5 cellular contexts compared by ENCODE assay signal in the genomic region with DNA sequence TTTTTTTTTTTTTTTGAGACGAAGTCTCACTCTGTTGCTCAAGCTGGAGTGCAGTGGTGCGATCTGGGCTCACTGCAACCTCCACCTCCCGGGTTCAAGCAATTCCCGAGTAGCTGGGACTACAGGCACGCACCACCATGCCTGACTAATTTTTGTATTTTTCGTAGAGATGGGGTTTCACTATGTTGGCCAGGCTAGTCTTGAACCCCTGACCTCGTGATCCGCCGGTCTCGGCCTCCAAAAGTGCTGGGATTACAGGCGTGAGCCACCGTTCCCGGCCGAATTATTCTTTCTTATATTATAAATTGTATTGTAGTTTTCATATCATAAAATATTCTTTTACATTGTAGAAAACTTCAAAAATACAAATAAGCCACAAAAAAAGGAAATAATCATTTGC. TPM values are rescaled to one million over a fixed set of nuclear protein-coding genes. Genes with fewer than 3 reads are reported as not detected.
DNase-seq lines count a peak whose midpoint lies in the region; ATAC-seq and TF ChIP-seq lines count a peak whose summit lies in the region.
"Not testable (repeated sequence)": the region's sequence is repeated elsewhere in the genome, so short reads cannot be mapped to it uniquely, and the experiment has no call there.

No MANE protein-coding gene starts in this region.

- peak overlapping the region; percentile 88; the same call in 1 of the 2 replicates for H2AFZ ChIP-seq in GM23248

- H3K27ac ChIP-seq in GM23248 (peak overlapping the region; percentile 77; the same call in 1 of the 2 replicates), neutrophil (peak overlapping the region; percentile 15)

- not testable (repeated sequence) for H3K9me2 ChIP-seq in GM23248 (ENCODE audit: insufficient read depth)

- not testable (repeated sequence) for H3K9ac ChIP-seq in GM23248

- not testable (repeated sequence) for H4K20me1 ChIP-seq in GM23248 (ENCODE audit: insufficient read depth)

- not testable (repeated sequence) for H3K4me3 ChIP-seq in GM23248; neutrophil (ENCODE audit: low read depth in 1 of 2, low read length in 1 of 2)

- intact Hi-C loops in dendritic cell treated with granulocyte-macrophage colony-stimulating factor and Interleukin-4, amounts not matched to agents 40 ng/mL and 50 ng/mL, for 4 days (cut with micrococcal nuclease): loop anchor here (5.0 kb wide), 2 partner anchors 84 to 161 kb away; a partner anchor contains a TSS

- H3K27me3 Mint-ChIP-seq in T-helper 1 cell treated with Interleukin-12 subunit alpha and Interleukin-12 subunit beta and Interleukin-4 antibody, amounts not matched to agents 30 μg/mL and 1 μg/mL, for 36 hours (ENCODE audit: low read depth); activated T-cell treated with anti-CD3 and anti-CD28 coated beads, Interleukin-2, amount 50 U/mL, for 72 hours (ENCODE audit: low read depth); dendritic cell treated with granulocyte-macrophage colony-stimulating factor and Interleukin-4, amounts not matched to agents 40 ng/mL and 50 ng/mL, for 4 days: not testable (repeated sequence)

- H3K4me1 ChIP-seq in GM23248 (ENCODE audit: insufficient read depth) (peaks cover 31% of the 10 kb centered on the region), neutrophil (ENCODE audit: control insufficient read depth in 1 of 2, insufficient read depth in 1 of 2, low read depth in 1 of 2, low read length in 1 of 2) (peaks cover 51 to 53% of the 10 kb centered on the region in 2 experiments)

- H3K9me3 Mint-ChIP-seq in T-helper 1 cell treated with Interleukin-12 subunit alpha and Interleukin-12 subunit beta and Interleukin-4 antibody, amounts not matched to agents 30 μg/mL and 1 μg/mL, for 36 hours; activated T-cell treated with anti-CD3 and anti-CD28 coated beads, Interleukin-2, amount 50 U/mL, for 72 hours; dendritic cell treated with granulocyte-macrophage colony-stimulating factor and Interleukin-4, amounts not matched to agents 40 ng/mL and 50 ng/mL, for 4 days: not testable (repeated sequence)

- peak overlapping the region; percentile 93 for H3K27ac Mint-ChIP-seq in T-helper 1 cell treated with Interleukin-12 subunit alpha and Interleukin-12 subunit beta and Interleukin-4 antibody, amounts not matched to agents 30 μg/mL and 1 μg/mL, for 36 hours
- H3K27ac Mint-ChIP-seq in activated T-cell treated with anti-CD3 and anti-CD28 coated beads, Interleukin-2, amount 50 U/mL, for 72 hours: not testable (repeated sequence)
- H3K27ac Mint-ChIP-seq in dendritic cell treated with granulocyte-macrophage colony-stimulating factor and Interleukin-4, amounts not matched to agents 40 ng/mL and 50 ng/mL, for 4 days: peak overlapping the region; percentile 90

- peak overlapping the region; percentile 83 for H3K4me2 ChIP-seq in GM23248 (ENCODE audit: unreplicated experiment)

- peaks cover 28% of the 10 kb centered on the region for H3F3A ChIP-seq in GM23248 (ENCODE audit: insufficient read depth)

- not testable (repeated sequence) for H3K27me3 ChIP-seq in GM23248 (replicated peaks; ENCODE audit: insufficient read depth); neutrophil

- 89 to 91% methylated on average over 14 of the region's 14 CpGs for WGBS in GM23248 (ENCODE audit: low coverage in 1 of 2, low lambda C conversion rate in 2 of 2, missing lambda C conversion rate in 2 of 2), 2 experiments

- TF ChIP-seq CTCF in neutrophil (IDR thresholded peaks at IDR 0.05): not testable (repeated sequence)

- in situ Hi-C loops in GM23248 (cut with MboI): not testable (repeated sequence)

- H3K36me3 ChIP-seq in GM23248 (ENCODE audit: low read depth); neutrophil: not testable (repeated sequence)

- peaks cover 38% of the 10 kb centered on the region for H3K36me3 Mint-ChIP-seq in T-helper 1 cell treated with Interleukin-12 subunit alpha and Interleukin-12 subunit beta and Interleukin-4 antibody, amounts not matched to agents 30 μg/mL and 1 μg/mL, for 36 hours (ENCODE audit: low read depth)
- peaks cover 12 to 16% of the 10 kb centered on the region in 2 donors for H3K36me3 Mint-ChIP-seq in activated T-cell treated with anti-CD3 and anti-CD28 coated beads, Interleukin-2, amount 50 U/mL, for 72 hours (ENCODE audit: insufficient read depth in 2 of 2)
- peaks cover 27% of the 10 kb centered on the region for H3K36me3 Mint-ChIP-seq in dendritic cell treated with granulocyte-macrophage colony-stimulating factor and Interleukin-4, amounts not matched to agents 40 ng/mL and 50 ng/mL, for 4 days (ENCODE audit: low read depth)

- not testable (repeated sequence) for H3K9me3 ChIP-seq in GM23248 (ENCODE audit: low read depth); neutrophil

- not testable (repeated sequence) for DNase-seq in GM23248; activated T-cell treated with anti-CD3 and anti-CD28 coated beads, Interleukin-2, amount 50 U/mL, for 72 hours

- not testable (repeated sequence) for ATAC-seq in activated T-cell treated with anti-CD3 and anti-CD28 coated beads, Interleukin-2, amount 50 U/mL, for 72 hours (replicated peaks in 1 of 2)

- peaks cover 40% of the 10 kb centered on the region for H3K4me1 Mint-ChIP-seq in T-helper 1 cell treated with Interleukin-12 subunit alpha and Interleukin-12 subunit beta and Interleukin-4 antibody, amounts not matched to agents 30 μg/mL and 1 μg/mL, for 36 hours (ENCODE audit: low read depth)
- peaks cover 75% of the 10 kb centered on the region for H3K4me1 Mint-ChIP-seq in activated T-cell treated with anti-CD3 and anti-CD28 coated beads, Interleukin-2, amount 50 U/mL, for 72 hours (ENCODE audit: low read depth)
- peaks cover 37% of the 10 kb centered on the region for H3K4me1 Mint-ChIP-seq in dendritic cell treated with granulocyte-macrophage colony-stimulating factor and Interleukin-4, amounts not matched to agents 40 ng/mL and 50 ng/mL, for 4 days (ENCODE audit: low read depth)

- H3K79me2 ChIP-seq in GM23248 (ENCODE audit: insufficient read depth): peaks cover 36% of the 10 kb centered on the region

- peak overlapping the region; percentile 86 for H3K4me3 Mint-ChIP-seq in T-helper 1 cell treated with Interleukin-12 subunit alpha and Interleukin-12 subunit beta and Interleukin-4 antibody, amounts not matched to agents 30 μg/mL and 1 μg/mL, for 36 hours
- H3K4me3 Mint-ChIP-seq in activated T-cell treated with anti-CD3 and anti-CD28 coated beads, Interleukin-2, amount 50 U/mL, for 72 hours: peak overlapping the region; percentile 86 to 99
- not testable (repeated sequence) for H3K4me3 Mint-ChIP-seq in dendritic cell treated with granulocyte-macrophage colony-stimulating factor and Interleukin-4, amounts not matched to agents 40 ng/mL and 50 ng/mL, for 4 days

RNA-seq across cellular contexts. Expression of a gene that starts 1.3 kb away (rescaled TPM):
- total RNA-seq in GM23248 (2014; rRNA removed; shearing (Covaris generic)): 47.8 and 48.1 TPM in 2 replicates
- polyA plus RNA-seq in GM23248 (2016; fragmentation: Nextera tagmentation; extraction: Ambion mirVana): 70.7 and 73.6 TPM in 2 replicates
- total RNA-seq in activated T-cell treated with anti-CD3 and anti-CD28 coated beads, Interleukin-2, amount 50 U/mL, for 72 hours: 100 to 1,000 TPM; 256 to 259 TPM

RNA-seq across cellular contexts. Expression of a gene that starts 21.6 kb away (rescaled TPM):
- total RNA-seq in GM23248 (2014; rRNA removed; shearing (Covaris generic)): 11.0 and 12.3 TPM in 2 replicates
- polyA plus RNA-seq in GM23248 (2016; fragmentation: Nextera tagmentation; extraction: Ambion mirVana): 28.0 and 30.2 TPM in 2 replicates
- 10 to 100 TPM; 30.4 to 38.1 TPM for total RNA-seq in activated T-cell treated with anti-CD3 and anti-CD28 coated beads, Interleukin-2, amount 50 U/mL, for 72 hours

RNA-seq across cellular contexts. Expression of a gene that starts 21.9 kb away (rescaled TPM):
- total RNA-seq in GM23248 (2014; rRNA removed; shearing (Covaris generic)): 21.0 and 30.6 TPM in 2 replicates
- 24.2 and 25.5 TPM in 2 replicates for polyA plus RNA-seq in GM23248 (2016; fragmentation: Nextera tagmentation; extraction: Ambion mirVana)
- total RNA-seq in activated T-cell treated with anti-CD3 and anti-CD28 coated beads, Interleukin-2, amount 50 U/mL, for 72 hours: 10 to 100 TPM; 24.9 to 34.6 TPM

RNA-seq across cellular contexts. Expression of a gene that starts 47.7 kb away (rescaled TPM):
- total RNA-seq in GM23248 (2014; rRNA removed; shearing (Covaris generic)): 0.97 and 2.4 TPM in 2 replicates
- 0.70 and 1.2 TPM in 2 replicates for polyA plus RNA-seq in GM23248 (2016; fragmentation: Nextera tagmentation; extraction: Ambion mirVana)
- 10 to 100 TPM; 13.3 to 14.8 TPM for total RNA-seq in activated T-cell treated with anti-CD3 and anti-CD28 coated beads, Interleukin-2, amount 50 U/mL, for 72 hours
